Comparison of ENCODE assay signal across 21 cellular contexts in genomic region chrX:65685112-65685511, GRCh38. TPM values are rescaled to one million over a fixed set of nuclear protein-coding genes. Genes with fewer than 3 reads are reported as not detected.
A peak's percentile ranks its signal among the peaks of the same experiment; 100 is the strongest.
DNase-seq lines count a peak whose midpoint lies in the region; ATAC-seq lines count a peak whose summit lies in the region.
"Had no signal": no experiment of that assay in that cellular context is flagged by ENCODE, and none has a peak within 500 bp of the region (broad histone marks: within the 10 kb centered on the region; RNA-seq: fewer than 3 reads in every experiment).

No MANE protein-coding gene starts in this region.

- no peaks in the 10 kb centered on the region for H3K9me3 ChIP-seq in CD8-positive, alpha-beta memory T cell (ENCODE audit: low read length)
- H3K9me3 ChIP-seq in trophoblast cell (ENCODE audit: insufficient read depth, low read depth, low read length), result no peaks in the 10 kb centered on the region
- H3K9me3 ChIP-seq: adrenal gland, heart left ventricle, prostate gland, upper lobe of left lung had no signal

- peaks cover 0 to under 1% of the 10 kb centered on the region in 2 donors for H3K27me3 Mint-ChIP-seq in CD8-positive, alpha-beta memory T cell
- H3K27me3 Mint-ChIP-seq in activated T-helper 1 cell treated with anti-CD3 and anti-CD28 coated beads, Interleukin-12 subunit alpha, Interleukin-12 subunit beta, Interleukin-2, Interleukin-4 antibody, amounts not matched to agents 30 ng/mL and 10 ng/mL and 1 ng/mL, durations not matched to agents 14 hours and 24 hours and 36 hours (ENCODE audit: insufficient read depth), result no peaks in the 10 kb centered on the region
- no peaks in the 10 kb centered on the region for H3K27me3 Mint-ChIP-seq in memory B cell

- no peak overlapping the region for H2BK12ac ChIP-seq in trophoblast cell (ENCODE audit: low read length)

- H3K4me1 ChIP-seq in CD8-positive, alpha-beta memory T cell (ENCODE audit: insufficient read depth, low read length), result peaks cover 92% of the 10 kb centered on the region
- peaks cover 0 to 4% of the 10 kb centered on the region in 2 experiments for H3K4me1 ChIP-seq in trophoblast cell (ENCODE audit: control insufficient read depth in 1 of 2, insufficient read depth in 2 of 2, low read length in 2 of 2)
- H3K4me1 ChIP-seq: prostate gland had no signal

- no peak overlapping the region for H2BK120ac ChIP-seq in trophoblast cell (ENCODE audit: insufficient read depth, low read length, poor library complexity)

- H4K12ac ChIP-seq in trophoblast cell (ENCODE audit: low read depth, low read length), result no peak overlapping the region

- ATAC-seq in memory B cell (ENCODE audit: low read depth) (no peak), HG02642 (IDR thresholded peaks at IDR 0.05; ENCODE audit: poor library complexity, unreplicated experiment) (no peak)
- ATAC-seq: heart left ventricle had no signal

- H3K79me1 ChIP-seq in trophoblast cell (ENCODE audit: low read length), result no peaks in the 10 kb centered on the region

- peak overlapping the region; percentile 65 to 75 (median 68) for H3K4me3 Mint-ChIP-seq in CD8-positive, alpha-beta memory T cell
- peak overlapping the region; percentile 24 for H3K4me3 Mint-ChIP-seq in activated T-helper 1 cell treated with anti-CD3 and anti-CD28 coated beads, Interleukin-12 subunit alpha, Interleukin-12 subunit beta, Interleukin-2, Interleukin-4 antibody, amounts not matched to agents 30 ng/mL and 10 ng/mL and 1 ng/mL, durations not matched to agents 14 hours and 24 hours and 36 hours
- H3K4me3 Mint-ChIP-seq in memory B cell, result peak overlapping the region; percentile 67
- H3K4me3 Mint-ChIP-seq: nephron progenitor cell had no signal

- POLR2A ChIA-PET in CD8-positive, alpha-beta memory T cell (lab: Charles Lee), result no interaction called here

- peaks cover 87 to 100% (median 96%) of the 10 kb centered on the region in 3 donors for H3K4me1 Mint-ChIP-seq in CD8-positive, alpha-beta memory T cell
- peaks cover 80% of the 10 kb centered on the region for H3K4me1 Mint-ChIP-seq in activated T-helper 1 cell treated with anti-CD3 and anti-CD28 coated beads, Interleukin-12 subunit alpha, Interleukin-12 subunit beta, Interleukin-2, Interleukin-4 antibody, amounts not matched to agents 30 ng/mL and 10 ng/mL and 1 ng/mL, durations not matched to agents 14 hours and 24 hours and 36 hours (ENCODE audit: low read depth)
- H3K4me1 Mint-ChIP-seq in memory B cell, result peaks cover 56% of the 10 kb centered on the region

- H3K9ac ChIP-seq in trophoblast cell (ENCODE audit: low read length), result no peak overlapping the region

- no peak overlapping the region for H3K4me3 ChIP-seq in CD8-positive, alpha-beta memory T cell (ENCODE audit: low read length)
- H3K4me3 ChIP-seq in trophoblast cell (ENCODE audit: low read depth, low read length), result no peak overlapping the region
- H3K4me3 ChIP-seq: adrenal gland, heart left ventricle, prostate gland, upper lobe of left lung had no signal

- no peak overlapping the region for H3K27ac ChIP-seq in CD8-positive, alpha-beta memory T cell (ENCODE audit: low read depth, low read length)
- H3K27ac ChIP-seq in trophoblast cell (ENCODE audit: low read depth, low read length), result no peak overlapping the region
- H3K27ac ChIP-seq: 22Rv1, prostate gland, RWPE1, VCaP had no signal

- no peak overlapping the region for H2BK5ac ChIP-seq in trophoblast cell (ENCODE audit: low read depth, low read length, poor library complexity)

- no peak overlapping the region for H2AK5ac ChIP-seq in trophoblast cell (ENCODE audit: low read length)

- no peak overlapping the region for H3K14ac ChIP-seq in trophoblast cell (ENCODE audit: low read length)

- intact Hi-C loops in activated T-helper 1 cell treated with anti-CD3 and anti-CD28 coated beads, Interleukin-12 subunit alpha, Interleukin-12 subunit beta, Interleukin-2, Interleukin-4 antibody, amounts not matched to agents 30 ng/mL and 10 ng/mL and 1 ng/mL, durations not matched to agents 14 hours and 24 hours and 36 hours (cut with micrococcal nuclease), result no loop called here

- H3K18ac ChIP-seq in trophoblast cell (ENCODE audit: low read length), result no peak overlapping the region

- peak overlapping the region; percentile 73 to 94 (median 86) for H3K27ac Mint-ChIP-seq in CD8-positive, alpha-beta memory T cell
- peak overlapping the region; percentile 42 for H3K27ac Mint-ChIP-seq in activated T-helper 1 cell treated with anti-CD3 and anti-CD28 coated beads, Interleukin-12 subunit alpha, Interleukin-12 subunit beta, Interleukin-2, Interleukin-4 antibody, amounts not matched to agents 30 ng/mL and 10 ng/mL and 1 ng/mL, durations not matched to agents 14 hours and 24 hours and 36 hours
- H3K27ac Mint-ChIP-seq in memory B cell, result peak overlapping the region; percentile 91

- H3K79me2 ChIP-seq in trophoblast cell (ENCODE audit: control insufficient read depth, insufficient read depth, low read length, poor library complexity), result no peaks in the 10 kb centered on the region

- H4K91ac ChIP-seq in trophoblast cell (ENCODE audit: low read depth, low read length), result no peak overlapping the region

- no CpG with 5 or more reads among the region's 1 CpG for WGBS in trophoblast cell (ENCODE audit: extremely low coverage, insufficient coverage, insufficient read length)

- H3K4me2 ChIP-seq in trophoblast cell (ENCODE audit: low read length), result no peak overlapping the region

- no peaks in the 10 kb centered on the region for H3K36me3 ChIP-seq in CD8-positive, alpha-beta memory T cell (ENCODE audit: insufficient read depth, low read length)
- no peaks in the 10 kb centered on the region for H3K36me3 ChIP-seq in trophoblast cell (ENCODE audit: control insufficient read depth in 1 of 2, insufficient read depth in 2 of 2, low read length in 2 of 2)
- H3K36me3 ChIP-seq: adrenal gland, prostate gland had no signal

- no peaks in the 10 kb centered on the region for H3K27me3 ChIP-seq in CD8-positive, alpha-beta memory T cell (ENCODE audit: insufficient read depth, low read length, poor library complexity, severe bottlenecking)
- H3K27me3 ChIP-seq in trophoblast cell (ENCODE audit: insufficient read depth, low read length), result no peaks in the 10 kb centered on the region
- H3K27me3 ChIP-seq: adrenal gland, heart left ventricle, upper lobe of left lung had no signal

- DNase-seq in NCI-H82 (lab: John Stamatoyannopoulos, UW) (peak; percentile 14), NCI-H82 treated with DMSO at 0.1 percent for 48 hours (lab: John Stamatoyannopoulos, UW; ENCODE audit: unreplicated experiment) (no peak), memory B cell (ENCODE audit: low spot score in 2 of 2) (no peak), GDM1 (lab: John Stamatoyannopoulos, UW) (no peak), trophoblast cell (no peak)
- DNase-seq in CD8-positive, alpha-beta memory T cell, result no peak
- DNase-seq in activated T-helper 1 cell treated with anti-CD3 and anti-CD28 coated beads, Interleukin-12 subunit alpha, Interleukin-12 subunit beta, Interleukin-2, Interleukin-4 antibody, amounts not matched to agents 30 ng/mL and 10 ng/mL and 1 ng/mL, durations not matched to agents 14 hours and 24 hours and 36 hours (ENCODE audit: low spot score), result no peak
- DNase-seq: adrenal gland; effector CD4-positive, alpha-beta T cell; heart left ventricle; Kasumi-1; NCI-H1417 treated with DMSO at 0.1 percent for 48 hours; NCI-H226; nephron progenitor cell; small intestine; upper lobe of left lung had no signal

- H3K36me3 Mint-ChIP-seq in CD8-positive, alpha-beta memory T cell, result peaks cover 4 to 60% (median 15%) of the 10 kb centered on the region in 3 donors
- H3K36me3 Mint-ChIP-seq in activated T-helper 1 cell treated with anti-CD3 and anti-CD28 coated beads, Interleukin-12 subunit alpha, Interleukin-12 subunit beta, Interleukin-2, Interleukin-4 antibody, amounts not matched to agents 30 ng/mL and 10 ng/mL and 1 ng/mL, durations not matched to agents 14 hours and 24 hours and 36 hours (ENCODE audit: low read depth), result peaks cover 36% of the 10 kb centered on the region
- H3K36me3 Mint-ChIP-seq in memory B cell, result peaks cover 11% of the 10 kb centered on the region

- H3K4ac ChIP-seq in trophoblast cell (ENCODE audit: low read depth, low read length), result no peak overlapping the region

- no peak overlapping the region for H3K23ac ChIP-seq in trophoblast cell (ENCODE audit: low read length)

- H4K8ac ChIP-seq in trophoblast cell (ENCODE audit: low read depth, low read length), result no peak overlapping the region

- CTCF ChIA-PET in CD8-positive, alpha-beta memory T cell (lab: Charles Lee), result no interaction called here

- H3K9me3 Mint-ChIP-seq in CD8-positive, alpha-beta memory T cell, result no peaks in the 10 kb centered on the region
- H3K9me3 Mint-ChIP-seq in activated T-helper 1 cell treated with anti-CD3 and anti-CD28 coated beads, Interleukin-12 subunit alpha, Interleukin-12 subunit beta, Interleukin-2, Interleukin-4 antibody, amounts not matched to agents 30 ng/mL and 10 ng/mL and 1 ng/mL, durations not matched to agents 14 hours and 24 hours and 36 hours, result no peaks in the 10 kb centered on the region
- no peaks in the 10 kb centered on the region for H3K9me3 Mint-ChIP-seq in memory B cell

- H2AFZ ChIP-seq in trophoblast cell (ENCODE audit: insufficient read depth, low read length, poor library complexity), result no peak overlapping the region

RNA-seq across cellular contexts. Expression of gene MSN, which starts 17.7 kb away (rescaled TPM):
- 100 to 1,000 TPM; 403 to 410 TPM for total RNA-seq in CD8-positive, alpha-beta memory T cell
- 760 TPM for polyA plus RNA-seq in CD8-positive, alpha-beta memory T cell
- total RNA-seq in activated T-helper 1 cell treated with anti-CD3 and anti-CD28 coated beads, Interleukin-12 subunit alpha, Interleukin-12 subunit beta, Interleukin-2, Interleukin-4 antibody, amounts not matched to agents 30 ng/mL and 10 ng/mL and 1 ng/mL, durations not matched to agents 14 hours and 24 hours and 36 hours, result 479 and 484 TPM in 2 replicates
- 117 and 123 TPM in 2 replicates for polyA plus RNA-seq in trophoblast cell (2013)
